Comparison of ENCODE assay signal across 8 cellular contexts in the genomic region with DNA sequence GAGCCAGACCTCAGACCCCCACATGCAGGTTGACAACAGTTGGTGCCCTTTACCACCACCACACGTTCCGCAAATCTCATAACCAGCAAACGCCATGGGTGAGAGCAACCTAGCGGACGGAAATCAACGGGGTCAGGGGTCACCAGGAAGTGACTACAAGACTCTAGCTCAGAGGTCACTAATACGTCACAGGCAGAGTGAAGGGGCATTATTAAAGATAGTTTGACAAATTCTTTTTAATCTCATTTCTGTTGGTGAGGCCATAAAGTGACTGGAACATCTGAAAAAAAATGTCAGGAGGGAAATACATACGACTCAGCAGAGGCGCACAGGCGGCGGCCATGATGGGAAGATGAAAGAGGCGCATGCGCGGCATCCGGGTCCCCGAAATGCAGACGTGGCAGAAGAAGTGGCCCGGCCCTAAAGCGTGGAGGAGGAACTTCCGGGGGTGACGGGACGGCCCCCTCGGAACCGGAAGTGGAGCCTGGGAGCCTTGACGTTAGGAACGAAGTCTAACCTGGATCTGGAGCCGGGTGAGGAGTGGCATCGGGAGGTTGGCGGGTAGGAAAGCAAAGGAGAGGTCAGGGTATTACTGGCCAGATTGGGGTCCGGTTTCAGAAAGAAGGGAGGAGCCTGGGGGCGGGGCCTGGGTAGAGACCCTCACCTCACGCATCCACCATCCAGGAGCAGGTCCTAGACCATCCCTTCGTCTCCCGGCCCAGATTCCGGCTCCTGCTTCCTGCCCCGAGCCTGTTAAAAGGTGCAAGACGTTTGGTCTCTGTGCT. TPM values are rescaled to one million over a fixed set of nuclear protein-coding genes. Genes with fewer than 3 reads are reported as not detected.
DNase-seq lines count a peak whose midpoint lies in the region; ATAC-seq and TF ChIP-seq lines count a peak whose summit lies in the region.

A gene with protein sequence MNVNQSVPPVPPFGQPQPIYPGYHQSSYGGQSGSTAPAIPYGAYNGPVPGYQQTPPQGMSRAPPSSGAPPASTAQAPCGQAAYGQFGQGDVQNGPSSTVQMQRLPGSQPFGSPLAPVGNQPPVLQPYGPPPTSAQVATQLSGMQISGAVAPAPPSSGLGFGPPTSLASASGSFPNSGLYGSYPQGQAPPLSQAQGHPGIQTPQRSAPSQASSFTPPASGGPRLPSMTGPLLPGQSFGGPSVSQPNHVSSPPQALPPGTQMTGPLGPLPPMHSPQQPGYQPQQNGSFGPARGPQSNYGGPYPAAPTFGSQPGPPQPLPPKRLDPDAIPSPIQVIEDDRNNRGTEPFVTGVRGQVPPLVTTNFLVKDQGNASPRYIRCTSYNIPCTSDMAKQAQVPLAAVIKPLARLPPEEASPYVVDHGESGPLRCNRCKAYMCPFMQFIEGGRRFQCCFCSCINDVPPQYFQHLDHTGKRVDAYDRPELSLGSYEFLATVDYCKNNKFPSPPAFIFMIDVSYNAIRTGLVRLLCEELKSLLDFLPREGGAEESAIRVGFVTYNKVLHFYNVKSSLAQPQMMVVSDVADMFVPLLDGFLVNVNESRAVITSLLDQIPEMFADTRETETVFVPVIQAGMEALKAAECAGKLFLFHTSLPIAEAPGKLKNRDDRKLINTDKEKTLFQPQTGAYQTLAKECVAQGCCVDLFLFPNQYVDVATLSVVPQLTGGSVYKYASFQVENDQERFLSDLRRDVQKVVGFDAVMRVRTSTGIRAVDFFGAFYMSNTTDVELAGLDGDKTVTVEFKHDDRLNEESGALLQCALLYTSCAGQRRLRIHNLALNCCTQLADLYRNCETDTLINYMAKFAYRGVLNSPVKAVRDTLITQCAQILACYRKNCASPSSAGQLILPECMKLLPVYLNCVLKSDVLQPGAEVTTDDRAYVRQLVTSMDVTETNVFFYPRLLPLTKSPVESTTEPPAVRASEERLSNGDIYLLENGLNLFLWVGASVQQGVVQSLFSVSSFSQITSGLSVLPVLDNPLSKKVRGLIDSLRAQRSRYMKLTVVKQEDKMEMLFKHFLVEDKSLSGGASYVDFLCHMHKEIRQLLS (plus strand): TSS at position 468 of the 785 bp plus-strand sequence. CDS start 2,461 bp downstream, outside the sequence.

- peak within 1 kb of the TSS; percentile 95 to 98 for H4K8ac ChIP-seq in IMR-90 (ENCODE audit: low read depth in 2 of 2, low read length in 2 of 2)

- dilution Hi-C loops in IMR-90 (cut with HindIII; ENCODE audit: low sequenced_read_pairs, unreplicated experiment), result no loop called here

- peaks cover 3% of the 10 kb centered on the region; the same call in 1 of the 2 replicates for H3K9me1 ChIP-seq in IMR-90 (ENCODE audit: insufficient read depth, low read length)

- peak within 1 kb of the TSS; percentile 95 for H3K27ac ChIP-seq in IMR-90 (ENCODE audit: insufficient read depth, low read length)

- ATAC-seq in GM21526 (IDR thresholded peaks at IDR 0.05; ENCODE audit: low FRiP score, unreplicated experiment) (peak; percentile 80), IMR-90 (ENCODE audit: low read depth) (peak; percentile 81)

- H3K18ac ChIP-seq in IMR-90 (ENCODE audit: low read depth, low read length), result peak within 1 kb of the TSS; percentile 94

- H3K4me3 ChIP-seq in IMR-90 (ENCODE audit: insufficient read depth, low read depth, low read length), result peak within 1 kb of the TSS; percentile 86

- peak; percentile 90 for DNase-seq in D341Med (ENCODE audit: low spot score)
- DNase-seq in IMR-90, result peak; percentile 94
- DNase-seq in OCI-M1 (lab: John Stamatoyannopoulos, UW), result peak; percentile 99
- peak; percentile 92 for DNase-seq in activated T-cell treated with anti-CD3 and anti-CD28 coated beads for 24 hours (ENCODE audit: low read depth)
- DNase-seq in epidermal melanocyte (ENCODE audit: insufficient read length, low spot score), result peak; percentile 93
- DNase-seq in middle frontal gyrus (ENCODE audit: extremely low spot score, low spot score), result peak; percentile 91
- peak; percentile 91 for DNase-seq in stimulated activated CD8-positive, alpha-beta memory T cell treated with anti-CD3 and anti-CD28 coated beads, Interleukin-2, amount 100 ng/mL, for 48 hours (ENCODE audit: low read depth in 2 of 2)

- peak within 1 kb of the TSS; percentile 95 for H2BK5ac ChIP-seq in IMR-90 (ENCODE audit: low read depth, low read length, poor library complexity, severe bottlenecking)

- H3K79me1 ChIP-seq in IMR-90 (ENCODE audit: low read depth in 1 of 2, low read length in 2 of 2), result peaks cover 22 to 66% of the 10 kb centered on the region in 2 experiments

- H3K4me2 ChIP-seq in IMR-90 (ENCODE audit: low read depth, low read length), result peak within 1 kb of the TSS; percentile 100

- H2AK5ac ChIP-seq in IMR-90 (ENCODE audit: low read depth, low read length), result peak within 1 kb of the TSS; percentile 96

- peaks cover 10% of the 10 kb centered on the region for H3K36me3 ChIP-seq in IMR-90 (ENCODE audit: control insufficient read depth, insufficient read depth, low read length)

- peak within 1 kb of the TSS; percentile 80 for H2BK120ac ChIP-seq in IMR-90 (ENCODE audit: low read depth, low read length)

- peak within 1 kb of the TSS; percentile 89 for H2AFZ ChIP-seq in IMR-90 (replicated peaks; ENCODE audit: low read length, poor library complexity)

- peak within 1 kb of the TSS; percentile 99 for H4K5ac ChIP-seq in IMR-90 (ENCODE audit: low read depth, low read length)

- CTCF ChIA-PET in IMR-90 (lab: Yijun Ruan, JAX), result interaction anchor here (1.8 kb wide), 1 partner anchor 21 kb away, joined by 4 read pairs; no protein-coding TSS in a partner anchor

- peak; percentile 96 for TF ChIP-seq POLR2A in IMR-90 (IDR thresholded peaks at IDR 0.05; ENCODE audit: low read depth, low read length)

- peak within 1 kb of the TSS; percentile 94 for H3K9ac ChIP-seq in IMR-90 (ENCODE audit: low read depth, low read length)

- POLR2A ChIA-PET in IMR-90 (lab: Charles Lee; ENCODE audit: unreplicated experiment), result interaction anchor here (0.7 to 0.9 kb wide), 2 partner anchors 14 to 38 kb away, joined by 3 to 4 read pairs; a partner anchor contains a TSS

- peak within 1 kb of the TSS; percentile 87 for H3K23ac ChIP-seq in IMR-90 (ENCODE audit: low read depth, low read length)

- in situ Hi-C loops in IMR-90 (cut with MboI; ENCODE audit: low sequenced_read_pairs), result no loop called here

- peak within 1 kb of the TSS; percentile 80; the same call in 1 of the 3 replicates for H2BK15ac ChIP-seq in IMR-90 (ENCODE audit: low read depth, low read length)

- TSS peak; percentile 96 for BruUV-seq in IMR-90 (replicated peaks; lab: Mats Ljungman, UMichigan)

- peak within 1 kb of the TSS; percentile 92 for H4K91ac ChIP-seq in IMR-90 (ENCODE audit: insufficient read depth, low read depth, low read length)

- peaks cover 2% of the 10 kb centered on the region; the same call in 1 of the 2 replicates for H3K4me1 ChIP-seq in IMR-90 (ENCODE audit: control insufficient read depth, insufficient read depth, low read length)

- peak within 1 kb of the TSS; percentile 95 for H3K14ac ChIP-seq in IMR-90 (replicated peaks; ENCODE audit: low read depth, low read length)

- intact Hi-C loops in IMR-90 (cut with micrococcal nuclease), result loop anchor here (1.0 to 10.0 kb wide), 3 partner anchors 28 to 219 kb away; a partner anchor contains a TSS

- WGBS in IMR-90 (ENCODE audit: extremely low coverage in 2 of 2, insufficient read length in 1 of 2), 2 experiments, result 2% methylated on average over 23 of the region's 37 CpGs; no CpG with 5 or more reads in 1 of the 2 experiments

- H4K20me1 ChIP-seq in IMR-90 (ENCODE audit: insufficient read depth, low read length), result peaks cover 5% of the 10 kb centered on the region; the same call in 1 of the 2 replicates

- TF ChIP-seq RAD21 in IMR-90 (IDR thresholded peaks at IDR 0.05; ENCODE audit: low read length), result no peak

- H2AK9ac ChIP-seq in IMR-90 (replicated peaks; ENCODE audit: low read depth, low read length, poor library complexity), result peak within 1 kb of the TSS; percentile 99

- H2BK20ac ChIP-seq in IMR-90 (ENCODE audit: low read depth, low read length), result peak within 1 kb of the TSS; percentile 50; the same call in 1 of the 2 replicates

- peak within 1 kb of the TSS; percentile 98 for H3K4ac ChIP-seq in IMR-90 (ENCODE audit: low read depth, low read length)

- 0 out of 2 replicates have a peak, but pooled peaks have one; percentile 12 for TF ChIP-seq CTCF in IMR-90 (conservative IDR thresholded peaks at IDR 0.05; ENCODE audit: low read depth, low read length)

- peak within 1 kb of the TSS; percentile 98 for H3K56ac ChIP-seq in IMR-90 (ENCODE audit: extremely low read depth, insufficient read depth, low read length)

- no peaks in the 10 kb centered on the region for H3K27me3 ChIP-seq in IMR-90 (ENCODE audit: control insufficient read depth, insufficient read depth, low read length)

- no peaks in the 10 kb centered on the region for H3K9me3 ChIP-seq in IMR-90 (ENCODE audit: control insufficient read depth, insufficient read depth, low read length)

TF ChIP-seq in IMR-90, 13 proteins besides CTCF, POLR2A, EP300 and RAD21 (continues in another document):
- TF ChIP-seq RCOR1 (IDR thresholded peaks at IDR 0.05; ENCODE audit: insufficient replicate concordance, low read length) (no peak), MXI1 (IDR thresholded peaks at IDR 0.05; ENCODE audit: borderline replicate concordance, low read depth, low read length) (0 out of 2 replicates have a peak, but pooled peaks have one; percentile 17), CEBPB (IDR thresholded peaks at IDR 0.05; ENCODE audit: low read depth, low read length) (no peak), CHD1 (IDR thresholded peaks at IDR 0.05; ENCODE audit: low read depth, low read length) (peak; percentile 79; the same call in 1 of the 2 replicates), FOS (IDR thresholded peaks at IDR 0.05; ENCODE audit: low read depth, low read length) (no peak), MAFK (IDR thresholded peaks at IDR 0.05; ENCODE audit: low read depth, low read length) (peak; percentile 72), NFE2L2 (IDR thresholded peaks at IDR 0.05; ENCODE audit: low read depth, low read length) (no peak), RFX5 (IDR thresholded peaks at IDR 0.05; ENCODE audit: low read depth, low read length) (no peak)
- TF ChIP-seq, protein P1, sequence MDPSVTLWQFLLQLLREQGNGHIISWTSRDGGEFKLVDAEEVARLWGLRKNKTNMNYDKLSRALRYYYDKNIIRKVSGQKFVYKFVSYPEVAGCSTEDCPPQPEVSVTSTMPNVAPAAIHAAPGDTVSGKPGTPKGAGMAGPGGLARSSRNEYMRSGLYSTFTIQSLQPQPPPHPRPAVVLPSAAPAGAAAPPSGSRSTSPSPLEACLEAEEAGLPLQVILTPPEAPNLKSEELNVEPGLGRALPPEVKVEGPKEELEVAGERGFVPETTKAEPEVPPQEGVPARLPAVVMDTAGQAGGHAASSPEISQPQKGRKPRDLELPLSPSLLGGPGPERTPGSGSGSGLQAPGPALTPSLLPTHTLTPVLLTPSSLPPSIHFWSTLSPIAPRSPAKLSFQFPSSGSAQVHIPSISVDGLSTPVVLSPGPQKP (IDR thresholded peaks at IDR 0.05; ENCODE audit: borderline replicate concordance, low read depth, low read length), result no peak

RNA-seq across cellular contexts. Expression of the gene that starts here (rescaled TPM):
- total RNA-seq in IMR-90 (2012; rRNA removed), result 66.4 and 74.2 TPM in 2 replicates
- polyA plus RNA-seq in IMR-90 (2012; rRNA removed), result 84.2 and 88.9 TPM in 2 replicates
- polyA plus RNA-seq in IMR-90 (2012; cell fraction: cytosol; rRNA removed), result 40.7 and 47.2 TPM in 2 replicates
- 163 and 208 TPM in 2 replicates for polyA plus RNA-seq in IMR-90 (2012; cell fraction: nucleus; rRNA removed; ENCODE audit: low replicate concordance)

Comparison
In these comparisons a context has a peak if more than half of its experiments do, and no peak if none do; other contexts are left out.
1. Peak in every context shown above with its lines: DNase-seq, ATAC-seq, H3K4me3 ChIP-seq and H3K27ac ChIP-seq.